ENCODE assay signal across 8 cellular contexts in genomic region chr17:82333279-82334171, GRCh38. TPM values are rescaled to one million over a fixed set of nuclear protein-coding genes. Genes with fewer than 3 reads are reported as not detected.
DNase-seq lines count a peak whose midpoint lies in the region; ATAC-seq, FAIRE-seq and TF ChIP-seq lines count a peak whose summit lies in the region.

Gene SECTM1 (minus strand): TSS chr17:82333766. CDS start chr17:82327240, 6,526 bp downstream.

- TF ChIP-seq CTCF in gastrocnemius medialis (IDR thresholded peaks at IDR 0.05 in 4 of 5, conservative IDR thresholded peaks at IDR 0.05 in 1 of 5): no peak

- no peaks in the 10 kb centered on the region for H3K9me3 Mint-ChIP-seq in activated CD4-positive, alpha-beta T cell treated with anti-CD3 and anti-CD28 coated beads, Interleukin-2, amount 10 ng/mL, durations not matched to agents 7 days and 5 days
- H3K9me3 Mint-ChIP-seq in activated T-helper 17 cell treated with anti-CD3 and anti-CD28 coated beads, Interleukin-2, amount 50 U/mL, for 72 hours: no peaks in the 10 kb centered on the region

- H3K9me3 ChIP-seq in gastrocnemius medialis: no peaks in the 10 kb centered on the region

- peak within 1 kb of the TSS; percentile 47 to 67 (median 60) for H3K4me3 ChIP-seq in gastrocnemius medialis

- peak; percentile 47 for ATAC-seq in activated T-helper 17 cell treated with anti-CD3 and anti-CD28 coated beads, Interleukin-2, amount 50 U/mL, for 72 hours (replicated peaks)
- ATAC-seq in left ventricle myocardium superior (peak; percentile 56), gastrocnemius medialis (peak; percentile 15 to 22)

- peaks cover under 1 to 16% of the 10 kb centered on the region in 2 donors for H3K4me1 ChIP-seq in gastrocnemius medialis

- H3K27ac ChIP-seq in gastrocnemius medialis: peak within 1 kb of the TSS in 3 of 4 donors; percentile 47 to 67 (median 57)

- no peak for FAIRE-seq in RCC 7860 (lab: Jason Lieb, UNC)

- peaks cover 4% of the 10 kb centered on the region for H3K27me3 Mint-ChIP-seq in activated CD4-positive, alpha-beta T cell treated with anti-CD3 and anti-CD28 coated beads, Interleukin-2, amount 10 ng/mL, durations not matched to agents 7 days and 5 days
- peaks cover 3% of the 10 kb centered on the region for H3K27me3 Mint-ChIP-seq in activated T-helper 17 cell treated with anti-CD3 and anti-CD28 coated beads, Interleukin-2, amount 50 U/mL, for 72 hours

- H3K36me3 Mint-ChIP-seq in activated CD4-positive, alpha-beta T cell treated with anti-CD3 and anti-CD28 coated beads, Interleukin-2, amount 10 ng/mL, durations not matched to agents 7 days and 5 days (ENCODE audit: low read depth): peaks cover 1% of the 10 kb centered on the region
- no peaks in the 10 kb centered on the region for H3K36me3 Mint-ChIP-seq in activated T-helper 17 cell treated with anti-CD3 and anti-CD28 coated beads, Interleukin-2, amount 50 U/mL, for 72 hours (ENCODE audit: low read depth)

- DNase-seq in activated CD4-positive, alpha-beta T cell treated with anti-CD3 and anti-CD28 coated beads, Interleukin-2, amount 10 ng/mL, durations not matched to agents 7 days and 5 days: no peak
- DNase-seq in activated CD4-positive, alpha-beta T cell treated with anti-CD3 and anti-CD28 coated beads for 1 hour: no peak
- DNase-seq in left ventricle myocardium superior: peak; percentile 76
- no peak for DNase-seq in gastrocnemius medialis
- DNase-seq in RCC 7860 (ENCODE audit: low spot score): no peak
- DNase-seq in stimulated activated CD4-positive, alpha-beta T cell treated with anti-CD3 and anti-CD28 coated beads, Interleukin-1b, Interleukin-23, amount 100 ng/mL, for 48 hours: no peak
- DNase-seq in DMS114 treated with DMSO at 0.1 percent for 48 hours (lab: John Stamatoyannopoulos, UW; ENCODE audit: unreplicated experiment): no peak

- CTCF ChIA-PET in activated CD4-positive, alpha-beta T cell treated with anti-CD3 and anti-CD28 coated beads, Interleukin-2, amount 10 ng/mL, durations not matched to agents 7 days and 5 days (lab: Charles Lee): interaction anchor here (0.8 to 1.8 kb wide), 9 partner anchors 10 to 91 kb away, joined by 3 to 6 read pairs (median 3); no protein-coding TSS in a partner anchor

- peak in 1 of 2 donors; percentile 17 for TF ChIP-seq POLR2A in gastrocnemius medialis (IDR thresholded peaks at IDR 0.05)

- POLR2A ChIA-PET in activated CD4-positive, alpha-beta T cell treated with anti-CD3 and anti-CD28 coated beads, Interleukin-2, amount 10 ng/mL, durations not matched to agents 7 days and 5 days (lab: Charles Lee): interaction anchor here (0.6 kb wide), 1 partner anchor 63 kb away, joined by 3 read pairs; no protein-coding TSS in a partner anchor

- peaks cover 23 to 56% (median 52%) of the 10 kb centered on the region in 3 donors for H3K27me3 ChIP-seq in gastrocnemius medialis

- in situ Hi-C loops in gastrocnemius medialis (cut with MboI; ENCODE audit: low sequenced_read_pairs in 4 of 4): no loop called here

- peak within 1 kb of the TSS; percentile 90 for H3K4me3 Mint-ChIP-seq in activated CD4-positive, alpha-beta T cell treated with anti-CD3 and anti-CD28 coated beads, Interleukin-2, amount 10 ng/mL, durations not matched to agents 7 days and 5 days
- H3K4me3 Mint-ChIP-seq in activated T-helper 17 cell treated with anti-CD3 and anti-CD28 coated beads, Interleukin-2, amount 50 U/mL, for 72 hours: peak within 1 kb of the TSS; percentile 88

- peak within 1 kb of the TSS; percentile 99 for H3K27ac Mint-ChIP-seq in activated CD4-positive, alpha-beta T cell treated with anti-CD3 and anti-CD28 coated beads, Interleukin-2, amount 10 ng/mL, durations not matched to agents 7 days and 5 days
- peak within 1 kb of the TSS; percentile 87 for H3K27ac Mint-ChIP-seq in activated T-helper 17 cell treated with anti-CD3 and anti-CD28 coated beads, Interleukin-2, amount 50 U/mL, for 72 hours

- peaks cover 32% of the 10 kb centered on the region for H3K4me1 Mint-ChIP-seq in activated CD4-positive, alpha-beta T cell treated with anti-CD3 and anti-CD28 coated beads, Interleukin-2, amount 10 ng/mL, durations not matched to agents 7 days and 5 days
- H3K4me1 Mint-ChIP-seq in activated T-helper 17 cell treated with anti-CD3 and anti-CD28 coated beads, Interleukin-2, amount 50 U/mL, for 72 hours: peaks cover 18% of the 10 kb centered on the region

- intact Hi-C loops in left ventricle myocardium superior (cut with micrococcal nuclease) (no loop called here), gastrocnemius medialis (cut with DNase I; ENCODE audit: low total_unique reads) (no loop called here)

- H3K36me3 ChIP-seq in gastrocnemius medialis: no peaks in the 10 kb centered on the region

RNA-seq across cellular contexts. Expression of gene SECTM1, which starts in this region (rescaled TPM):
- 10 to 100 TPM; 16.4 TPM for total RNA-seq in activated CD4-positive, alpha-beta T cell treated with anti-CD3 and anti-CD28 coated beads, Interleukin-2, amount 10 ng/mL, durations not matched to agents 7 days and 5 days
- 10 to 100 TPM; 16.4 to 22.3 TPM for total RNA-seq in activated T-helper 17 cell treated with anti-CD3 and anti-CD28 coated beads, Interleukin-2, amount 50 U/mL, for 72 hours
- total RNA-seq in left ventricle myocardium superior (5.5 TPM), gastrocnemius medialis (1 to 10 TPM; 3.3 to 9.5 (median 5.6) TPM)
